ENCODE assay signal across 19 cellular contexts in the genomic region with DNA sequence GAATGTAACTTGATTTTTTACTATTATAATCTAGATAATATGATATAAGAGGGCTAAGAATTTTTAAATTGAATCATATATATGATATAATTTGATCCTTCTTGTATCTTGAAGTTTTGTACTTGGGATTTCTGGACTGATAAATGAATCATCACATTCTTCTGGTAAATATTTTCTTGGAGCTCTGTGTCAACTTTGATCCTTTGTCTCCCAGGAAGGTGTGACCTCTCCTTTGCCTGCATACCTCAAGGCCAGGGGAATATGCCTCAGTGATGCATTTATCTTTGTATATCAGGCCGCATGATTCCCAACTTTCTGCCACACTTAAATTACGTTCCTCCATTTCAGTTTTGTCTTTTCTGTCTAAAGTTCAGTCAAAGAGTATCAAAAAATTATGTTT.
A peak's percentile ranks its signal among the peaks of the same experiment; 100 is the strongest.
DNase-seq lines count a peak whose midpoint lies in the region; ATAC-seq, FAIRE-seq and TF ChIP-seq lines count a peak whose summit lies in the region.
"Had no signal": no experiment of that assay in that cellular context is flagged by ENCODE, and none has a peak within 500 bp of the region (broad histone marks: within the 10 kb centered on the region; RNA-seq: fewer than 3 reads in every experiment).

No MANE protein-coding gene starts in this region.

- ATAC-seq in foreskin keratinocyte (peak; percentile 27), GM19467 (IDR thresholded peaks at IDR 0.05; ENCODE audit: unreplicated experiment) (no peak)
- ATAC-seq in stimulated activated memory B cell treated with anti-CD40 and anti-IgM and Interleukin-4, amounts not matched to agents 10 μg/mL and 1 μg/mL and 100 μg/mL, for 72 hours = no peak
- ATAC-seq: right cardiac atrium had no signal

- DNase-seq in GM19239 (ENCODE audit: insufficient read length, low spot score) = no peak
- peak; percentile 55 for DNase-seq in RCC 7860 (ENCODE audit: low spot score)
- DNase-seq in foreskin keratinocyte = peak in 1 of 2 donors; percentile 35
- DNase-seq in DMS153 (lab: John Stamatoyannopoulos, UW) = no peak
- no peak for DNase-seq in NCI-H1048 (lab: John Stamatoyannopoulos, UW)
- DNase-seq: activated CD4-positive, CD25-positive, alpha-beta regulatory T cell treated with anti-CD3 and anti-CD28 coated beads, Interleukin-2, amount 50 U/mL, for 72 hours; activated gamma-delta T cell treated with Interleukin-2 at 50 U/mL for 16 hours; dermis blood vessel endothelial cell; DMS53; glutamatergic neuron; immature natural killer cell; mesenchymal stem cell; NCI-H1930; NCI-H446 treated with DMSO at 0.1 percent for 48 hours; right cardiac atrium; stimulated activated CD4-positive, alpha-beta T cell treated with anti-CD3 and anti-CD28 coated beads, Interleukin-2, amount 100 ng/mL, for 24 hours had no signal

- no peaks in the 10 kb centered on the region for H3K27me3 Mint-ChIP-seq in stimulated activated memory B cell treated with anti-CD40 and anti-IgM and Interleukin-4, amounts not matched to agents 10 μg/mL and 1 μg/mL and 100 μg/mL, for 72 hours

- H3K27ac ChIP-seq in foreskin keratinocyte = no peak overlapping the region
- H3K27ac ChIP-seq: SJCRH30 had no signal

- no peaks in the 10 kb centered on the region for H3K27me3 ChIP-seq in foreskin keratinocyte
- H3K27me3 ChIP-seq: SJCRH30 had no signal

- peaks cover 23% of the 10 kb centered on the region for H3K36me3 Mint-ChIP-seq in stimulated activated memory B cell treated with anti-CD40 and anti-IgM and Interleukin-4, amounts not matched to agents 10 μg/mL and 1 μg/mL and 100 μg/mL, for 72 hours
- H3K36me3 Mint-ChIP-seq: immature natural killer cell had no signal

- TF ChIP-seq CTCF in foreskin keratinocyte (conservative IDR thresholded peaks at IDR 0.05) = no peak

- H3K27ac Mint-ChIP-seq in stimulated activated memory B cell treated with anti-CD40 and anti-IgM and Interleukin-4, amounts not matched to agents 10 μg/mL and 1 μg/mL and 100 μg/mL, for 72 hours = peak overlapping the region; percentile 53
- H3K27ac Mint-ChIP-seq: immature natural killer cell had no signal

- FAIRE-seq in GM19239 (lab: Jason Lieb, UNC) (peak; percentile 44), RCC 7860 (lab: Jason Lieb, UNC) (peak; percentile 73)

- H3K4me1 ChIP-seq in foreskin keratinocyte = peaks cover 12% of the 10 kb centered on the region

- no peak overlapping the region for H3K4me3 Mint-ChIP-seq in stimulated activated memory B cell treated with anti-CD40 and anti-IgM and Interleukin-4, amounts not matched to agents 10 μg/mL and 1 μg/mL and 100 μg/mL, for 72 hours
- H3K4me3 Mint-ChIP-seq: immature natural killer cell had no signal

- peaks cover 37% of the 10 kb centered on the region for H3K4me1 Mint-ChIP-seq in stimulated activated memory B cell treated with anti-CD40 and anti-IgM and Interleukin-4, amounts not matched to agents 10 μg/mL and 1 μg/mL and 100 μg/mL, for 72 hours

- no peaks in the 10 kb centered on the region for H3K9me3 Mint-ChIP-seq in stimulated activated memory B cell treated with anti-CD40 and anti-IgM and Interleukin-4, amounts not matched to agents 10 μg/mL and 1 μg/mL and 100 μg/mL, for 72 hours
- H3K9me3 Mint-ChIP-seq: immature natural killer cell had no signal
